Comparison of ENCODE assay signal across 31 cellular contexts in the genomic region with DNA sequence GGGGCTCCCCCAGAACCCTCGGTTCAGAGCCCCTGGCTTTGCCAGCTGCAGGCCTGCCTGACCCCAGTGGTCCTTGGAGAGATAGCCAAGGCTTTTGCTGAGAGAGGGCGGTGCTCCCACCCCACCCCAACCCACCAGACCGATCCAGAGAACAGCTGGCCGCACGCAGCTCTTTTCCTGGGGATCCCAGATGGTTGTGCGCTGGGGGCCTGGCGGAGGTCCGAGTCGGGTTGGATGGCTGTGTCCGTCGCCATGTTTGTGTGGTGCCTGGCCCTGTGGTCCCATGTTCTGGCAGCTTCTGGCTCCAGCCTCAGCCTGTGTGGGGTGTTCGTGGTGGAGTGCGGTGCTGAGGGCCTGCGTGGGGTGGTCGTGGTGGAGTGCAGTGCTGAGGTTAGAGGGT.
"Had no signal": no experiment of that assay in that cellular context is flagged by ENCODE, and none has a peak within 500 bp of the region (broad histone marks: within the 10 kb centered on the region; RNA-seq: fewer than 3 reads in every experiment).

No MANE protein-coding gene starts in this region.

- H3K27ac ChIP-seq: ascending aorta, cardiac muscle cell had no signal

- H3K27me3 ChIP-seq: ascending aorta, cardiac muscle cell, Peyer's patch had no signal

- H3K4me1 ChIP-seq: ascending aorta had no signal

- DNase-seq: activated CD4-positive, alpha-beta T cell treated with anti-CD3 and anti-CD28 coated beads, Interleukin-2, amount 10 ng/mL, durations not matched to agents 24 days and 14 days; activated CD4-positive, alpha-beta T cell treated with anti-CD3 and anti-CD28 coated beads, Interleukin-2, amount 50 U/mL, for 4 hours; activated CD8-positive, alpha-beta T cell treated with anti-CD3 and anti-CD28 coated beads for 36 hours; activated effector memory CD4-positive, alpha-beta T cell treated with anti-CD3 and anti-CD28 coated beads, Interleukin-2, amount 50 U/mL, for 16 hours; activated naive CD4-positive, alpha-beta T cell treated with Interleukin-2 at 50 U/mL for 16 hours; activated naive CD8-positive, alpha-beta T cell treated with anti-CD3 and anti-CD28 coated beads, Interleukin-2, amount 10 ng/mL, durations not matched to agents 7 days and 5 days; activated T-cell treated with anti-CD3 and anti-CD28 coated beads, Interleukin-2, amount 50 U/mL, for 1 hour; activated T-cell treated with anti-CD3 and anti-CD28 coated beads, Interleukin-2, amount 50 U/mL, for 72 hours; amygdala; Karpas-422; KBM-7; NCI-H1105; NCI-H1417 treated with DMSO at 0.1 percent for 48 hours; NCI-H187 treated with DMSO at 0.1 percent for 48 hours; NCI-H2081; NCI-H2171 treated with DMSO at 0.1 percent for 48 hours; NCI-H2227 treated with DMSO at 0.1 percent for 48 hours; NCI-H526; NCI-H748 treated with DMSO at 0.1 percent for 48 hours; NK-92 treated with Interleukin-12 subunit alpha and Interleukin-12 subunit beta, amount 100 ng/mL, for 24 hours; PC-3; Peyer's patch; RPMI8226; SW 1271; T-helper 1 cell; T-helper 2 cell; T-helper 9 cell had no signal

- ATAC-seq: activated CD8-positive, alpha-beta T cell treated with anti-CD3 and anti-CD28 coated beads for 36 hours; activated T-cell treated with anti-CD3 and anti-CD28 coated beads, Interleukin-2, amount 50 U/mL, for 72 hours; activated T-helper 17 cell treated with anti-CD3 and anti-CD28 coated beads, Interleukin-2, amount 50 U/mL, for 72 hours; PC-3; Right ventricle myocardium inferior had no signal

- H3K9me3 ChIP-seq: ascending aorta, Peyer's patch had no signal

- H3K4me3 ChIP-seq: ascending aorta, cardiac muscle cell, Peyer's patch had no signal
